In genomic region chr1:8026976-8027747, GRCh38 we compare ENCODE assay signal across 1 cellular context.
TF ChIP-seq lines count a peak whose summit lies in the region.

No MANE protein-coding gene starts in this region.

TF ChIP-seq in HepG2, 621 proteins besides CTCF, POLR2A, EP300 and RAD21 (continued from another document and continues in another):
- TF ChIP-seq MYPOP (CRISPR knock-in tag; IDR thresholded peaks at IDR 0.05), result peak; percentile 74
- peak; percentile 61; the same call in 1 of the 2 replicates for TF ChIP-seq SPEN (CRISPR knock-in tag; IDR thresholded peaks at IDR 0.05; ENCODE audit: low read depth)
- no peak for TF ChIP-seq EHMT2 (IDR thresholded peaks at IDR 0.05; ENCODE audit: borderline replicate concordance, low read depth, low read length)
- TF ChIP-seq ZBTB10 (CRISPR knock-in tag; IDR thresholded peaks at IDR 0.05; ENCODE audit: borderline replicate concordance), result peak; percentile 94
- TF ChIP-seq ZNF343 (CRISPR knock-in tag; IDR thresholded peaks at IDR 0.05), result no peak
- TF ChIP-seq TIGD3 (CRISPR knock-in tag; IDR thresholded peaks at IDR 0.05; ENCODE audit: borderline replicate concordance), result no peak
- no peak for TF ChIP-seq IRX3 (CRISPR knock-in tag; IDR thresholded peaks at IDR 0.05; ENCODE audit: borderline replicate concordance, low read depth)
- peak; percentile 62; the same call in 1 of the 2 replicates for TF ChIP-seq SAP130 (CRISPR knock-in tag; IDR thresholded peaks at IDR 0.05; ENCODE audit: low read depth)
- 0 out of 2 replicates have a peak, but pooled peaks have one; percentile 30 for TF ChIP-seq ZNF124 (CRISPR knock-in tag; IDR thresholded peaks at IDR 0.05)
- peak; percentile 66; the same call in 1 of the 2 replicates for TF ChIP-seq CSRNP1 (CRISPR knock-in tag; IDR thresholded peaks at IDR 0.05)
- peak; percentile 24; the same call in 1 of the 2 replicates for TF ChIP-seq ZSCAN25 (CRISPR knock-in tag; IDR thresholded peaks at IDR 0.05)
- TF ChIP-seq CENPBD1 (CRISPR knock-in tag; IDR thresholded peaks at IDR 0.05; ENCODE audit: borderline replicate concordance, low read depth), result no peak
- TF ChIP-seq FOXA1 (IDR thresholded peaks at IDR 0.05), result no peak
- peak; percentile 89 for TF ChIP-seq FOXA1 (CRISPR knock-in tag; IDR thresholded peaks at IDR 0.05)
- TF ChIP-seq JUND (CRISPR knock-in tag; IDR thresholded peaks at IDR 0.05), result peak; percentile 70
- TF ChIP-seq ZNF318 (CRISPR knock-in tag; IDR thresholded peaks at IDR 0.05), result no peak
- no peak for TF ChIP-seq ZNF337 (CRISPR knock-in tag; IDR thresholded peaks at IDR 0.05; ENCODE audit: borderline replicate concordance, low read depth)
- 0 out of 2 replicates have a peak, but pooled peaks have one; percentile 62 for TF ChIP-seq ZNF205 (CRISPR knock-in tag; IDR thresholded peaks at IDR 0.05)
- TF ChIP-seq HDAC1 (CRISPR knock-in tag; IDR thresholded peaks at IDR 0.05), result 0 out of 2 replicates have a peak, but pooled peaks have one; percentile 27
- no peak for TF ChIP-seq CC2D1A (CRISPR knock-in tag; IDR thresholded peaks at IDR 0.05)
- no peak for TF ChIP-seq FLYWCH1 (CRISPR knock-in tag; IDR thresholded peaks at IDR 0.05)
- 0 out of 2 replicates have a peak, but pooled peaks have one; percentile 4 for TF ChIP-seq ZNF225 (CRISPR knock-in tag; IDR thresholded peaks at IDR 0.05)
- TF ChIP-seq ZBTB34 (CRISPR knock-in tag; IDR thresholded peaks at IDR 0.05), result peak; percentile 79; the same call in 1 of the 2 replicates
- no peak for TF ChIP-seq GMEB2 (CRISPR knock-in tag; IDR thresholded peaks at IDR 0.05; ENCODE audit: low read depth)
- TF ChIP-seq FOXM1 (CRISPR knock-in tag; IDR thresholded peaks at IDR 0.05), result no peak
- no peak for TF ChIP-seq KLF13 (CRISPR knock-in tag; IDR thresholded peaks at IDR 0.05)
- TF ChIP-seq BCL6 (CRISPR knock-in tag; IDR thresholded peaks at IDR 0.05), result peak; percentile 96
- TF ChIP-seq RNF2 (conservative IDR thresholded peaks at IDR 0.05; ENCODE audit: low read depth), result no peak
- TF ChIP-seq PBX3 (CRISPR knock-in tag; IDR thresholded peaks at IDR 0.05; ENCODE audit: borderline replicate concordance), result no peak
- TF ChIP-seq MAFG (CRISPR knock-in tag; IDR thresholded peaks at IDR 0.05), result no peak
- TF ChIP-seq FOXK2 (IDR thresholded peaks at IDR 0.05), result no peak
- TF ChIP-seq ZSCAN5A (CRISPR knock-in tag; IDR thresholded peaks at IDR 0.05; ENCODE audit: borderline replicate concordance), result peak; percentile 51; the same call in 1 of the 2 replicates
- no peak for TF ChIP-seq KLF11 (CRISPR knock-in tag; IDR thresholded peaks at IDR 0.05)
- 0 out of 2 replicates have a peak, but pooled peaks have one; percentile 3 for TF ChIP-seq ZNF30 (CRISPR knock-in tag; IDR thresholded peaks at IDR 0.05)
- TF ChIP-seq ZNF546 (CRISPR knock-in tag; conservative IDR thresholded peaks at IDR 0.05), result no peak
- TF ChIP-seq ZNF589 (CRISPR knock-in tag; conservative IDR thresholded peaks at IDR 0.05), result peak; percentile 69
- TF ChIP-seq POLR2G (IDR thresholded peaks at IDR 0.05; ENCODE audit: low read depth, low read length), result peak; percentile 87
- TF ChIP-seq ZNF615 (CRISPR knock-in tag; IDR thresholded peaks at IDR 0.05; ENCODE audit: borderline replicate concordance), result no peak
- no peak for TF ChIP-seq ATM (IDR thresholded peaks at IDR 0.05; ENCODE audit: borderline replicate concordance)
- TF ChIP-seq ETV5 (CRISPR knock-in tag; IDR thresholded peaks at IDR 0.05; ENCODE audit: borderline replicate concordance), result peak; percentile 66; the same call in 1 of the 2 replicates
- TF ChIP-seq ZNF564 (CRISPR knock-in tag; IDR thresholded peaks at IDR 0.05), result peak; percentile 74
